ENCODE assay signal across 8 cellular contexts in the genomic region with DNA sequence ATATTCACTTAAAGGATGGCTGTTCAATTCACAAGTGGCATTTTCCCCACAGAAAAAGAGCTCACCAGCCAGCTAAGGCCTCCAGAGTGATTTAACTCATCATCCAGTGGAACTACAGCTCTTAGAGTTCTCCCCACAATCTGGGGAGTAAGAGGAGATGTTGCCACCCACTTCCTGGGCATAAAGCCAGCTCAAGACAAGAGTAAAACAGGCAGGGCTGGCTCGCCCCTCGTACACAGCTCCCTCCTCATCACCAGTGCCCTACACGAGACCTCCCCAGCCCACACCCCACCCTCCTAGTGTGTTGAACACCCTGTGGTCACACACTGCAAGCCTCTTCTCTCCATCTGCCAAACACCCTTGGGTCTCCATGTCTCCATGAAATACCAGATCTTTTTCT. TPM values are rescaled to one million over a fixed set of nuclear protein-coding genes. Genes with fewer than 3 reads are reported as not detected.
A peak's percentile ranks its signal among the peaks of the same experiment; 100 is the strongest.
DNase-seq lines count a peak whose midpoint lies in the region; ATAC-seq and TF ChIP-seq lines count a peak whose summit lies in the region.

No MANE protein-coding gene starts in this region.

- intact Hi-C loops in ovary (cut with DNase I): loop anchor here in 1 of 4 donors (10.0 kb wide), 1 partner anchor 249 kb away; no protein-coding TSS in a partner anchor
- intact Hi-C loops in naive thymus-derived CD4-positive, alpha-beta T cell (cut with micrococcal nuclease): no loop called here

- H3K4me3 Mint-ChIP-seq in naive thymus-derived CD4-positive, alpha-beta T cell: no peak overlapping the region
- H3K4me3 Mint-ChIP-seq in activated naive CD4-positive, alpha-beta T cell treated with anti-CD3 and anti-CD28 coated beads, Interleukin-2, amount 10 ng/mL, durations not matched to agents 7 days and 5 days: no peak overlapping the region

- H3K9me3 ChIP-seq in ovary: no peaks in the 10 kb centered on the region
- no peaks in the 10 kb centered on the region for H3K9me3 ChIP-seq in naive thymus-derived CD4-positive, alpha-beta T cell (ENCODE audit: control insufficient read depth in 2 of 3, low read length in 3 of 3)

- no peak for TF ChIP-seq EP300 in ovary (IDR thresholded peaks at IDR 0.05)

- TF ChIP-seq POLR2A in ovary (IDR thresholded peaks at IDR 0.05): no peak

- H3K4me3 ChIP-seq in choroid plexus epithelial cell (ENCODE audit: low read depth, low read length): no peak overlapping the region
- H3K4me3 ChIP-seq in ovary: no peak overlapping the region
- H3K4me3 ChIP-seq in naive thymus-derived CD4-positive, alpha-beta T cell (ENCODE audit: low read length): no peak overlapping the region

- peaks cover 5% of the 10 kb centered on the region for H3K4me1 ChIP-seq in ovary (ENCODE audit: insufficient read depth)
- H3K4me1 ChIP-seq in naive thymus-derived CD4-positive, alpha-beta T cell (ENCODE audit: control insufficient read depth in 2 of 2, insufficient read depth in 2 of 2, low read length in 2 of 2): no peaks in the 10 kb centered on the region

- no peaks in the 10 kb centered on the region for H3K27me3 Mint-ChIP-seq in naive thymus-derived CD4-positive, alpha-beta T cell
- peaks cover 4% of the 10 kb centered on the region for H3K27me3 Mint-ChIP-seq in activated naive CD4-positive, alpha-beta T cell treated with anti-CD3 and anti-CD28 coated beads, Interleukin-2, amount 10 ng/mL, durations not matched to agents 7 days and 5 days

- H3K9me3 Mint-ChIP-seq in naive thymus-derived CD4-positive, alpha-beta T cell: peaks cover 0 to 2% (median 0%) of the 10 kb centered on the region in 11 donors
- H3K9me3 Mint-ChIP-seq in activated naive CD4-positive, alpha-beta T cell treated with anti-CD3 and anti-CD28 coated beads, Interleukin-2, amount 10 ng/mL, durations not matched to agents 7 days and 5 days: no peaks in the 10 kb centered on the region

- no peak overlapping the region for H3K27ac ChIP-seq in ovary
- no peak overlapping the region for H3K27ac ChIP-seq in naive thymus-derived CD4-positive, alpha-beta T cell (ENCODE audit: low read depth, low read length)

- POLR2A ChIA-PET in naive thymus-derived CD4-positive, alpha-beta T cell (lab: Charles Lee): no interaction called here

- TF ChIP-seq CTCF in choroid plexus epithelial cell (conservative IDR thresholded peaks at IDR 0.05; ENCODE audit: low read depth, low read length) (no peak), ovary (IDR thresholded peaks at IDR 0.05) (no peak)

- no peaks in the 10 kb centered on the region for H3K36me3 ChIP-seq in ovary
- no peaks in the 10 kb centered on the region for H3K36me3 ChIP-seq in naive thymus-derived CD4-positive, alpha-beta T cell (ENCODE audit: control insufficient read depth in 2 of 3, insufficient read depth in 3 of 3, low read length in 3 of 3)

- no peaks in the 10 kb centered on the region for H3K4me1 Mint-ChIP-seq in naive thymus-derived CD4-positive, alpha-beta T cell
- H3K4me1 Mint-ChIP-seq in activated naive CD4-positive, alpha-beta T cell treated with anti-CD3 and anti-CD28 coated beads, Interleukin-2, amount 10 ng/mL, durations not matched to agents 7 days and 5 days: no peaks in the 10 kb centered on the region

- 18 to 40% (median 21%) methylated on average over 3 of the region's 3 CpGs for WGBS in ovary, 3 donors

- H3K27me3 ChIP-seq in ovary: no peaks in the 10 kb centered on the region
- H3K27me3 ChIP-seq in naive thymus-derived CD4-positive, alpha-beta T cell (ENCODE audit: control insufficient read depth in 2 of 2, insufficient read depth in 2 of 2, low read length in 2 of 2): no peaks in the 10 kb centered on the region

- no peaks in the 10 kb centered on the region for H3K36me3 Mint-ChIP-seq in naive thymus-derived CD4-positive, alpha-beta T cell
- H3K36me3 Mint-ChIP-seq in activated naive CD4-positive, alpha-beta T cell treated with anti-CD3 and anti-CD28 coated beads, Interleukin-2, amount 10 ng/mL, durations not matched to agents 7 days and 5 days: no peaks in the 10 kb centered on the region

- CTCF ChIA-PET in naive thymus-derived CD4-positive, alpha-beta T cell (lab: Charles Lee): interaction anchor here (0.7 kb wide), 1 partner anchor 760 kb away, joined by 3 read pairs; no protein-coding TSS in a partner anchor
- CTCF ChIA-PET in activated naive CD4-positive, alpha-beta T cell treated with anti-CD3 and anti-CD28 coated beads, Interleukin-2, amount 10 ng/mL, durations not matched to agents 7 days and 5 days (lab: Charles Lee): interaction anchor here (0.7 kb wide), 1 partner anchor 12 kb away, joined by 3 read pairs; no protein-coding TSS in a partner anchor

- H3K27ac Mint-ChIP-seq in naive thymus-derived CD4-positive, alpha-beta T cell: no peak overlapping the region
- H3K27ac Mint-ChIP-seq in activated naive CD4-positive, alpha-beta T cell treated with anti-CD3 and anti-CD28 coated beads, Interleukin-2, amount 10 ng/mL, durations not matched to agents 7 days and 5 days: no peak overlapping the region

- ATAC-seq in esophagus mucosa: no peak
- ATAC-seq in naive thymus-derived CD4-positive, alpha-beta T cell: no peak

- DNase-seq in Daoy (ENCODE audit: low read depth): peak; percentile 82
- peak; percentile 26 for DNase-seq in NCI-H1105 (lab: John Stamatoyannopoulos, UW)
- peak; percentile 67 for DNase-seq in choroid plexus epithelial cell (ENCODE audit: low read depth)
- DNase-seq in ovary: peak; percentile 20 to 41 (median 35)
- DNase-seq in SHP77 treated with DMSO at 0.1 percent for 48 hours (lab: John Stamatoyannopoulos, UW): no peak
- no peak for DNase-seq in naive thymus-derived CD4-positive, alpha-beta T cell
- DNase-seq in activated naive CD4-positive, alpha-beta T cell treated with anti-CD3 and anti-CD28 coated beads, Interleukin-2, amount 10 ng/mL, durations not matched to agents 7 days and 5 days: no peak

RNA-seq across cellular contexts. Expression of a gene that starts 47.2 kb away (rescaled TPM):
- total RNA-seq in Daoy (2014; rRNA removed; shearing (Covaris generic)): 1.5 TPM in 1 of 2 replicates, not detected in the other
- total RNA-seq in ovary (1 to 10 TPM; 1.3 to 3.4 (median 2.1) TPM), esophagus mucosa (1.8 TPM)
- polyA plus RNA-seq in ovary: 1 to 10 TPM; 1.3 to 1.8 TPM
- 100 to 1,000 TPM in 2 of 5 experiments, 10 to 100 TPM in 3; 12.0 to 122 (median 83.0) TPM for total RNA-seq in naive thymus-derived CD4-positive, alpha-beta T cell
- 100 to 1,000 TPM in 1 of 2 donors, 10 to 100 TPM in 1; 99.7 to 113 TPM for polyA plus RNA-seq in naive thymus-derived CD4-positive, alpha-beta T cell

Comparison
In these comparisons a context has a peak if more than half of its experiments do, and no peak if none do; other contexts are left out.
1. DNase-seq: peak in Daoy (single experiment), NCI-H1105 (single experiment), choroid plexus epithelial cell (single experiment) and ovary (5 of 5); none in SHP77 treated with DMSO at 0.1 percent for 48 hours (single experiment), naive thymus-derived CD4-positive, alpha-beta T cell (0 of 9) and activated naive CD4-positive, alpha-beta T cell treated with anti-CD3 and anti-CD28 coated beads, Interleukin-2, amount 10 ng/mL, durations not matched to agents 7 days and 5 days (single experiment).